34 cellular contexts compared by ENCODE assay signal in the genomic region with DNA sequence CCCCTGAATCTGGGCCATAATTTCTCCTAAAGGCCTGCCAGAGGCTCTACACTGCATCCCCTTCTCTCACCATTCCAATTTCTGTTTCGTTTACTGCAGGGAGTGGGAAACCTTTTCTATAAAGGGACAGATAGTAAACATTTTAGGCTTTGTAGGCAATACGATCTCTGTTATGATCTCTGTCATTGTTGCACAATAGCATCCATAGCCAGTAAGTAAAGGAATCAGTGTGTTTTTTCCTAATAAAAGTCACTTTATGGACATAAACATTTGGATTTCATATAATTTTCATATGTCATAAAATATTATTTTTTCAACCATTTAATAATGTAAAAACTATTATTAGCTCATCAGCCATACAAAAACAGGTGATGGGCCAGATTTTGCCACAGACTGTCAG.
"Had no signal": no experiment of that assay in that cellular context is flagged by ENCODE, and none has a peak within 500 bp of the region (broad histone marks: within the 10 kb centered on the region; RNA-seq: fewer than 3 reads in every experiment).

No MANE protein-coding gene starts in this region.

- H3K27me3 ChIP-seq: adrenal gland, ascending aorta, body of pancreas, brain microvascular endothelial cell, breast epithelium, cardiac muscle cell had no signal

- H3K27ac ChIP-seq: adrenal gland, ascending aorta, body of pancreas, brain microvascular endothelial cell, breast epithelium, cardiac muscle cell had no signal

- ATAC-seq: activated naive CD4-positive, alpha-beta T cell treated with anti-CD3 and anti-CD28 coated beads, Interleukin-2, amount 50 U/mL, for 72 hours; activated naive CD8-positive, alpha-beta T cell treated with anti-CD3 and anti-CD28 coated beads, Interleukin-2, amount 50 U/mL, for 24 hours; activated T-cell treated with anti-CD3 and anti-CD28 coated beads, Interleukin-2, amount 50 U/mL, for 4 hours; activated T-cell treated with anti-CD3 and anti-CD28 coated beads, Interleukin-2, amount 50 U/mL, for 72 hours; activated T-helper 17 cell treated with anti-CD3 and anti-CD28 coated beads, Interleukin-2, amount 50 U/mL, for 72 hours; body of pancreas had no signal

- H3K36me3 ChIP-seq: adrenal gland, ascending aorta, brain microvascular endothelial cell, breast epithelium, cardiac muscle cell had no signal

- DNase-seq: activated effector memory CD4-positive, alpha-beta T cell treated with anti-CD3 and anti-CD28 coated beads, Interleukin-2, amount 50 U/mL, for 16 hours; activated effector memory CD4-positive, alpha-beta T cell treated with Interleukin-2 at 50 U/mL for 16 hours; activated gamma-delta T cell; activated gamma-delta T cell treated with Interleukin-2 at 50 U/mL for 16 hours; activated naive CD4-positive, alpha-beta T cell; activated naive CD4-positive, alpha-beta T cell treated with anti-CD3 and anti-CD28 coated beads for 36 hours; activated naive CD4-positive, alpha-beta T cell treated with anti-CD3 and anti-CD28 coated beads, Interleukin-2, amount 10 ng/mL, durations not matched to agents 7 days and 5 days; activated naive CD4-positive, alpha-beta T cell treated with anti-CD3 and anti-CD28 coated beads, Interleukin-2, amount 50 U/mL, for 16 hours; activated naive CD4-positive, alpha-beta T cell treated with Interleukin-2 at 50 U/mL for 16 hours; activated naive CD8-positive, alpha-beta T cell treated with anti-CD3 and anti-CD28 coated beads for 36 hours; activated naive CD8-positive, alpha-beta T cell treated with anti-CD3 and anti-CD28 coated beads, Interleukin-2, amount 10 ng/mL, durations not matched to agents 7 days and 5 days; activated naive CD8-positive, alpha-beta T cell treated with anti-CD3 and anti-CD28 coated beads, Interleukin-2, amount 50 U/mL, for 24 hours; activated T-cell treated with anti-CD3 and anti-CD28 coated beads, Interleukin-2, amount 50 U/mL, for 1 hour; activated T-cell treated with anti-CD3 and anti-CD28 coated beads, Interleukin-2, amount 50 U/mL, for 24 hours; activated T-cell treated with anti-CD3 and anti-CD28 coated beads, Interleukin-2, amount 50 U/mL, for 4 hours; activated T-cell treated with anti-CD3 and anti-CD28 coated beads, Interleukin-2, amount 50 U/mL, for 48 hours; activated T-cell treated with anti-CD3 and anti-CD28 coated beads, Interleukin-2, amount 50 U/mL, for 72 hours; adrenal gland; amniotic stem cell; amygdala; anterior cingulate cortex; aorta; body of pancreas; brain microvascular endothelial cell; caudate nucleus; central memory CD4-positive, alpha-beta T cell; cerebellar nuclear complex had no signal

- FAIRE-seq: astrocyte, bronchial epithelial cell had no signal

- H3K4me1 ChIP-seq: adrenal gland, ascending aorta, body of pancreas, breast epithelium had no signal

- H3K9me3 ChIP-seq: adrenal gland, ascending aorta, body of pancreas had no signal

- H3K4me3 ChIP-seq: adrenal gland, ascending aorta, body of pancreas, breast epithelium, cardiac muscle cell had no signal
